In the genomic region with DNA sequence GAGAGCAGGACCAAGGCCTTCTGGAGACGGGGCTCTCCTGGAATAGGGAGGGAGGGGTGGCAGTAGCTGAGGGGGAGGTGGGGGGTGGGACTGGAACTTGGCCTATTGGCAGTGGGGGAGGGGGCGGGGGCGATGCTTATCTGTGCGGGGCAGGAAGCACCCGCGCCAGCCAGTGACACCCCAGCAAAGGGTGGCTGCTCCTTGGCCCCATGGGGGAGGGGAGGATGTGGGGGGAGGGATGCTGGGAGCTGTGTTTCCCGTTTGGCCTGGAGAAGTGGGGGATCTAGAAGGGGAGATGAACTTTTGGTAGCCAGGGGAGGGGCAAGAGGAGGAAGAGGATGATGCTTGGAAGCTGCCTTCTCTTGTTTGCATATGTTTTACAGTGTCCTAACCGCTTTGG, we compare ENCODE assay signal across 15 cellular contexts. TPM values are rescaled to one million over a fixed set of nuclear protein-coding genes. Genes with fewer than 3 reads are reported as not detected.
DNase-seq lines count a peak whose midpoint lies in the region; ATAC-seq, FAIRE-seq and TF ChIP-seq lines count a peak whose summit lies in the region.
"Had no signal": no experiment of that assay in that cellular context is flagged by ENCODE, and none has a peak within 500 bp of the region (broad histone marks: within the 10 kb centered on the region; RNA-seq: fewer than 3 reads in every experiment).

No MANE protein-coding gene starts in this region.

- TF ChIP-seq CTCF in endothelial cell (IDR thresholded peaks at IDR 0.05; ENCODE audit: unreplicated experiment), result no peak
- no peak for TF ChIP-seq CTCF in kidney (IDR thresholded peaks at IDR 0.05; ENCODE audit: borderline replicate concordance, extremely low read depth, insufficient read depth)

- peaks cover 9 to 35% of the 10 kb centered on the region in 2 donors for H3K4me1 ChIP-seq in kidney (ENCODE audit: control insufficient read depth in 1 of 2, insufficient read depth in 1 of 2, low read depth in 1 of 2, low read length in 2 of 2)

- H3K27me3 Mint-ChIP-seq in activated CD4-positive, alpha-beta T cell treated with anti-CD3 and anti-CD28 coated beads, Interleukin-2, amount 10 ng/mL, durations not matched to agents 7 days and 5 days, result no peaks in the 10 kb centered on the region
- peaks cover 8% of the 10 kb centered on the region for H3K27me3 Mint-ChIP-seq in endothelial cell (ENCODE audit: unreplicated experiment)

- peaks cover 71% of the 10 kb centered on the region for H3K4me1 Mint-ChIP-seq in activated CD4-positive, alpha-beta T cell treated with anti-CD3 and anti-CD28 coated beads, Interleukin-2, amount 10 ng/mL, durations not matched to agents 7 days and 5 days
- H3K4me1 Mint-ChIP-seq in endothelial cell (ENCODE audit: unreplicated experiment), result peaks cover 14% of the 10 kb centered on the region

- peaks cover 69% of the 10 kb centered on the region for H3K36me3 Mint-ChIP-seq in activated CD4-positive, alpha-beta T cell treated with anti-CD3 and anti-CD28 coated beads, Interleukin-2, amount 10 ng/mL, durations not matched to agents 7 days and 5 days (ENCODE audit: low read depth)
- H3K36me3 Mint-ChIP-seq in endothelial cell (ENCODE audit: low read depth, unreplicated experiment), result no peaks in the 10 kb centered on the region

- POLR2A ChIA-PET in activated CD4-positive, alpha-beta T cell treated with anti-CD3 and anti-CD28 coated beads, Interleukin-2, amount 10 ng/mL, durations not matched to agents 7 days and 5 days (lab: Charles Lee), result no interaction called here

- H3K4me3 Mint-ChIP-seq in activated CD4-positive, alpha-beta T cell treated with anti-CD3 and anti-CD28 coated beads, Interleukin-2, amount 10 ng/mL, durations not matched to agents 7 days and 5 days, result peak overlapping the region; percentile 99
- H3K4me3 Mint-ChIP-seq in endothelial cell (ENCODE audit: unreplicated experiment), result no peak overlapping the region
- H3K4me3 Mint-ChIP-seq: GM23338 had no signal

- no peak for FAIRE-seq in kidney (lab: Jason Lieb, UNC)

- no peak overlapping the region for H3K4me3 ChIP-seq in kidney (ENCODE audit: low read length in 2 of 2)
- H3K4me3 ChIP-seq: GM23338, right lobe of liver had no signal

- no peak overlapping the region for H3K9ac ChIP-seq in kidney (ENCODE audit: low read length in 2 of 2)

- peak; percentile 63 for DNase-seq in activated CD4-positive, alpha-beta T cell treated with anti-CD3 and anti-CD28 coated beads, Interleukin-2, amount 10 ng/mL, durations not matched to agents 7 days and 5 days
- no peak for DNase-seq in activated CD4-positive, alpha-beta T cell treated with anti-CD3 and anti-CD28 coated beads, Interleukin-2, amount 50 U/mL, for 4 hours
- peak; percentile 80 for DNase-seq in UCSD-AML1 (lab: John Stamatoyannopoulos, UW; ENCODE audit: unreplicated experiment)
- no peak for DNase-seq in endothelial cell (ENCODE audit: low spot score)
- DNase-seq in stimulated activated naive CD4-positive, alpha-beta T cell (lab: John Stamatoyannopoulos, UW), result peak; percentile 42 to 69 (median 55)
- DNase-seq in kidney, result no peak
- DNase-seq: GF-D8, KG1 had no signal

- CTCF ChIA-PET in activated CD4-positive, alpha-beta T cell treated with anti-CD3 and anti-CD28 coated beads, Interleukin-2, amount 10 ng/mL, durations not matched to agents 7 days and 5 days (lab: Charles Lee), result interaction anchor here (1.2 to 17.4 kb wide), 5 partner anchors 15 to 159 kb away, joined by 3 to 222 read pairs (median 18); a partner anchor contains a TSS

- ATAC-seq in GM19397 (IDR thresholded peaks at IDR 0.05; ENCODE audit: unreplicated experiment) (no peak), HG02973 (IDR thresholded peaks at IDR 0.05; ENCODE audit: unreplicated experiment) (no peak)
- ATAC-seq: GM23338, right lobe of liver had no signal

- H3K27ac ChIP-seq in kidney (ENCODE audit: low read depth in 2 of 2, low read length in 2 of 2), result no peak overlapping the region
- H3K27ac ChIP-seq: right lobe of liver had no signal

- no peaks in the 10 kb centered on the region for H3K9me3 ChIP-seq in kidney (ENCODE audit: control insufficient read depth in 1 of 2, low read length in 2 of 2)
- H3K9me3 ChIP-seq: right lobe of liver had no signal

- no peaks in the 10 kb centered on the region for H3K9me3 Mint-ChIP-seq in activated CD4-positive, alpha-beta T cell treated with anti-CD3 and anti-CD28 coated beads, Interleukin-2, amount 10 ng/mL, durations not matched to agents 7 days and 5 days
- no peaks in the 10 kb centered on the region for H3K9me3 Mint-ChIP-seq in endothelial cell (ENCODE audit: unreplicated experiment)
- H3K9me3 Mint-ChIP-seq: GM23338 had no signal

- H3K27ac Mint-ChIP-seq in activated CD4-positive, alpha-beta T cell treated with anti-CD3 and anti-CD28 coated beads, Interleukin-2, amount 10 ng/mL, durations not matched to agents 7 days and 5 days, result peak overlapping the region; percentile 89
- H3K27ac Mint-ChIP-seq in endothelial cell (ENCODE audit: unreplicated experiment), result peak overlapping the region; percentile 24
- H3K27ac Mint-ChIP-seq: GM23338 had no signal

- H3K36me3 ChIP-seq in kidney (ENCODE audit: control insufficient read depth in 1 of 2, insufficient read depth in 2 of 2, low read length in 2 of 2), result no peaks in the 10 kb centered on the region

- intact Hi-C loops in kidney (cut with DNase I), result no loop called here

RNA-seq across cellular contexts. Expression of a gene that starts 11.0 kb away (rescaled TPM):
- total RNA-seq in activated CD4-positive, alpha-beta T cell treated with anti-CD3 and anti-CD28 coated beads, Interleukin-2, amount 10 ng/mL, durations not matched to agents 7 days and 5 days, result 100 to 1,000 TPM; 112 to 127 TPM
- total RNA-seq in endothelial cell (ENCODE audit: unreplicated experiment) (23.3 TPM), kidney (68.7 TPM)
- 20.1 TPM for polyA plus RNA-seq in kidney (ENCODE audit: insufficient read depth, low read depth, low replicate concordance)

RNA-seq across cellular contexts. Expression of a gene that starts 19.9 kb away (rescaled TPM):
- under 1 TPM; 0.50 to 0.73 TPM for total RNA-seq in activated CD4-positive, alpha-beta T cell treated with anti-CD3 and anti-CD28 coated beads, Interleukin-2, amount 10 ng/mL, durations not matched to agents 7 days and 5 days
- total RNA-seq in endothelial cell (ENCODE audit: unreplicated experiment), result 2.8 TPM
- 1.4 TPM for total RNA-seq in kidney
- 0.43 TPM for polyA plus RNA-seq in kidney (ENCODE audit: insufficient read depth, low read depth, low replicate concordance)
- total RNA-seq: GM23338 had no signal

RNA-seq across cellular contexts. Expression of a gene that starts 20.0 kb away (rescaled TPM):
- not detected for total RNA-seq in activated CD4-positive, alpha-beta T cell treated with anti-CD3 and anti-CD28 coated beads, Interleukin-2, amount 10 ng/mL, durations not matched to agents 7 days and 5 days
- total RNA-seq in endothelial cell (ENCODE audit: unreplicated experiment) (not detected), kidney (not detected)
- not detected for polyA plus RNA-seq in kidney (ENCODE audit: insufficient read depth, low read depth, low replicate concordance)
- total RNA-seq: A673; activated CD8-positive, alpha-beta memory T cell treated with anti-CD3 and anti-CD28 coated beads for 36 hours; glomerular endothelial cell; GM23338; right lobe of liver had no signal
- polyA plus RNA-seq: GM23338 had no signal

RNA-seq across cellular contexts. Expression of a gene that starts 20.2 kb away (rescaled TPM):
- total RNA-seq in activated CD4-positive, alpha-beta T cell treated with anti-CD3 and anti-CD28 coated beads, Interleukin-2, amount 10 ng/mL, durations not matched to agents 7 days and 5 days, result 1 to 10 TPM in 1 of 2 experiments, under 1 TPM in 1; 0.85 to 1.0 TPM
- total RNA-seq in endothelial cell (ENCODE audit: unreplicated experiment) (0.82 TPM), kidney (not detected)
- not detected for polyA plus RNA-seq in kidney (ENCODE audit: insufficient read depth, low read depth, low replicate concordance)
- total RNA-seq: glomerular endothelial cell, right lobe of liver had no signal
- polyA plus RNA-seq: GM23338 had no signal

RNA-seq across cellular contexts. Expression of a gene that starts 30.5 kb away (rescaled TPM):
- total RNA-seq in activated CD4-positive, alpha-beta T cell treated with anti-CD3 and anti-CD28 coated beads, Interleukin-2, amount 10 ng/mL, durations not matched to agents 7 days and 5 days, result 10 to 100 TPM; 41.2 to 41.3 TPM
- total RNA-seq in endothelial cell (ENCODE audit: unreplicated experiment), result 35.9 TPM
- total RNA-seq in kidney, result 34.1 TPM
- 37.9 TPM for polyA plus RNA-seq in kidney (ENCODE audit: insufficient read depth, low read depth, low replicate concordance)

Comparison
In these comparisons a context has a peak if more than half of its experiments do, and no peak if none do; other contexts are left out.
1. DNase-seq: peak in activated CD4-positive, alpha-beta T cell treated with anti-CD3 and anti-CD28 coated beads, Interleukin-2, amount 10 ng/mL, durations not matched to agents 7 days and 5 days (single experiment), UCSD-AML1 (single experiment) and stimulated activated naive CD4-positive, alpha-beta T cell (6 of 6); none in activated CD4-positive, alpha-beta T cell treated with anti-CD3 and anti-CD28 coated beads, Interleukin-2, amount 50 U/mL, for 4 hours (0 of 2), endothelial cell (single experiment) and kidney (single experiment).